2 cellular contexts compared by ENCODE assay signal in the genomic region with DNA sequence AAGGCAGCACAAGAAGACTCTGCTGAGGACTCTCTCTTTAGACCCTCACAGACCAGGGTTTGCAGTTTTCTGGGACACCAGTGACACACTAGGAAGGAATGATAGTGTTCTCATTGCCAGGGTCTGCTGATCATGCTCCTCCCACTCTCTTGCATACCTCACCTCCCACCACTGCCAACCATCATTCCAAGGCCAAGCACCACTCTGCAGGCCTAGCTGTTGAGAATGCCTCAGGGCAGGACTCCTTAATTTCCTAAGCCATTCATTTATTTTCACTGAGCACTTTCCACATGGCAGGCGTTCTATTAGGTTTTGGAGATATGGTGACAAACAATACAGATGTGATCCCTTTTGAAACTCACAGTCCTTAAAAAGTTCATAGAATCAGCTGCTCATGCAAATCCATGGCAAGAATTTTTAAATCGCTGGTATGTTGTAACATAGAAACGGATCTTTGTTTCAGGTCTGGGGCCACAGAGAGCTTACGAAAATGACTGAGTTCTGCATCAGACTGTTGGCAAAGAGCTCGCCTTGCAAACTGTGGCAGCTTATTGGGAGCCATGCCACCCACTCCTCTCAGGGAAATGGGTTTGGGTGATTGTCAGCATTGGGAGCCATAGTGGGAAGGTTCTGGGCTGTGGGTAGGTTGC.
TF ChIP-seq lines count a peak whose summit lies in the region.

No MANE protein-coding gene starts in this region.

TF ChIP-seq in WTC11, 78 proteins besides CTCF, POLR2A, EP300 and RAD21 (continues in another document):
- no peak for TF ChIP-seq GABPB1 (CRISPR knock-in tag; IDR thresholded peaks at IDR 0.05)
- TF ChIP-seq TEAD4 (CRISPR knock-in tag; IDR thresholded peaks at IDR 0.05), result no peak
- TF ChIP-seq, protein P1, sequence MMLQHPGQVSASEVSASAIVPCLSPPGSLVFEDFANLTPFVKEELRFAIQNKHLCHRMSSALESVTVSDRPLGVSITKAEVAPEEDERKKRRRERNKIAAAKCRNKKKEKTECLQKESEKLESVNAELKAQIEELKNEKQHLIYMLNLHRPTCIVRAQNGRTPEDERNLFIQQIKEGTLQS (CRISPR knock-in tag; conservative IDR thresholded peaks at IDR 0.05), result no peak
- TF ChIP-seq, protein P2, sequence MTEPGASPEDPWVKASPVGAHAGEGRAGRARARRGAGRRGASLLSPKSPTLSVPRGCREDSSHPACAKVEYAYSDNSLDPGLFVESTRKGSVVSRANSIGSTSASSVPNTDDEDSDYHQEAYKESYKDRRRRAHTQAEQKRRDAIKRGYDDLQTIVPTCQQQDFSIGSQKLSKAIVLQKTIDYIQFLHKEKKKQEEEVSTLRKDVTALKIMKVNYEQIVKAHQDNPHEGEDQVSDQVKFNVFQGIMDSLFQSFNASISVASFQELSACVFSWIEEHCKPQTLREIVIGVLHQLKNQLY (CRISPR knock-in tag; IDR thresholded peaks at IDR 0.05), result no peak
- TF ChIP-seq HMGA2 (CRISPR knock-in tag; IDR thresholded peaks at IDR 0.05), result no peak
- no peak for TF ChIP-seq E2F1 (CRISPR knock-in tag; IDR thresholded peaks at IDR 0.05)
- TF ChIP-seq USF1 (CRISPR knock-in tag; IDR thresholded peaks at IDR 0.05), result no peak
- TF ChIP-seq, protein P3, sequence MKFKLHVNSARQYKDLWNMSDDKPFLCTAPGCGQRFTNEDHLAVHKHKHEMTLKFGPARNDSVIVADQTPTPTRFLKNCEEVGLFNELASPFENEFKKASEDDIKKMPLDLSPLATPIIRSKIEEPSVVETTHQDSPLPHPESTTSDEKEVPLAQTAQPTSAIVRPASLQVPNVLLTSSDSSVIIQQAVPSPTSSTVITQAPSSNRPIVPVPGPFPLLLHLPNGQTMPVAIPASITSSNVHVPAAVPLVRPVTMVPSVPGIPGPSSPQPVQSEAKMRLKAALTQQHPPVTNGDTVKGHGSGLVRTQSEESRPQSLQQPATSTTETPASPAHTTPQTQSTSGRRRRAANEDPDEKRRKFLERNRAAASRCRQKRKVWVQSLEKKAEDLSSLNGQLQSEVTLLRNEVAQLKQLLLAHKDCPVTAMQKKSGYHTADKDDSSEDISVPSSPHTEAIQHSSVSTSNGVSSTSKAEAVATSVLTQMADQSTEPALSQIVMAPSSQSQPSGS (CRISPR knock-in tag; IDR thresholded peaks at IDR 0.05; ENCODE audit: borderline replicate concordance, low read depth), result no peak
- TF ChIP-seq ZNF138 (CRISPR knock-in tag; conservative IDR thresholded peaks at IDR 0.05), result no peak
- TF ChIP-seq, protein P4, sequence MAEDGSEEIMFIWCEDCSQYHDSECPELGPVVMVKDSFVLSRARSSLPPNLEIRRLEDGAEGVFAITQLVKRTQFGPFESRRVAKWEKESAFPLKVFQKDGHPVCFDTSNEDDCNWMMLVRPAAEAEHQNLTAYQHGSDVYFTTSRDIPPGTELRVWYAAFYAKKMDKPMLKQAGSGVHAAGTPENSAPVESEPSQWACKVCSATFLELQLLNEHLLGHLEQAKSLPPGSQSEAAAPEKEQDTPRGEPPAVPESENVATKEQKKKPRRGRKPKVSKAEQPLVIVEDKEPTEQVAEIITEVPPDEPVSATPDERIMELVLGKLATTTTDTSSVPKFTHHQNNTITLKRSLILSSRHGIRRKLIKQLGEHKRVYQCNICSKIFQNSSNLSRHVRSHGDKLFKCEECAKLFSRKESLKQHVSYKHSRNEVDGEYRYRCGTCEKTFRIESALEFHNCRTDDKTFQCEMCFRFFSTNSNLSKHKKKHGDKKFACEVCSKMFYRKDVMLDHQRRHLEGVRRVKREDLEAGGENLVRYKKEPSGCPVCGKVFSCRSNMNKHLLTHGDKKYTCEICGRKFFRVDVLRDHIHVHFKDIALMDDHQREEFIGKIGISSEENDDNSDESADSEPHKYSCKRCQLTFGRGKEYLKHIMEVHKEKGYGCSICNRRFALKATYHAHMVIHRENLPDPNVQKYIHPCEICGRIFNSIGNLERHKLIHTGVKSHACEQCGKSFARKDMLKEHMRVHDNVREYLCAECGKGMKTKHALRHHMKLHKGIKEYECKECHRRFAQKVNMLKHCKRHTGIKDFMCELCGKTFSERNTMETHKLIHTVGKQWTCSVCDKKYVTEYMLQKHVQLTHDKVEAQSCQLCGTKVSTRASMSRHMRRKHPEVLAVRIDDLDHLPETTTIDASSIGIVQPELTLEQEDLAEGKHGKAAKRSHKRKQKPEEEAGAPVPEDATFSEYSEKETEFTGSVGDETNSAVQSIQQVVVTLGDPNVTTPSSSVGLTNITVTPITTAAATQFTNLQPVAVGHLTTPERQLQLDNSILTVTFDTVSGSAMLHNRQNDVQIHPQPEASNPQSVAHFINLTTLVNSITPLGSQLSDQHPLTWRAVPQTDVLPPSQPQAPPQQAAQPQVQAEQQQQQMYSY (CRISPR knock-in tag; IDR thresholded peaks at IDR 0.05), result no peak
- no peak for TF ChIP-seq JUN (CRISPR knock-in tag; IDR thresholded peaks at IDR 0.05)
- no peak for TF ChIP-seq ATF6 (CRISPR knock-in tag; IDR thresholded peaks at IDR 0.05)
- no peak for TF ChIP-seq RELA (CRISPR knock-in tag; IDR thresholded peaks at IDR 0.05; ENCODE audit: borderline replicate concordance)
- no peak for TF ChIP-seq TEAD1 (CRISPR knock-in tag; IDR thresholded peaks at IDR 0.05)

TF ChIP-seq in HepG2, 621 proteins besides CTCF, POLR2A, EP300 and RAD21:
- no peak for TF ChIP-seq ZNF230 (CRISPR knock-in tag; IDR thresholded peaks at IDR 0.05)
- no peak for TF ChIP-seq ZNF430 (CRISPR knock-in tag; IDR thresholded peaks at IDR 0.05)
- no peak for TF ChIP-seq BCL6 (CRISPR knock-in tag; IDR thresholded peaks at IDR 0.05)
- no peak for TF ChIP-seq ZNF296 (CRISPR knock-in tag; conservative IDR thresholded peaks at IDR 0.05)
- TF ChIP-seq ZNF703 (CRISPR knock-in tag; IDR thresholded peaks at IDR 0.05; ENCODE audit: borderline replicate concordance), result no peak
- TF ChIP-seq, protein P5, sequence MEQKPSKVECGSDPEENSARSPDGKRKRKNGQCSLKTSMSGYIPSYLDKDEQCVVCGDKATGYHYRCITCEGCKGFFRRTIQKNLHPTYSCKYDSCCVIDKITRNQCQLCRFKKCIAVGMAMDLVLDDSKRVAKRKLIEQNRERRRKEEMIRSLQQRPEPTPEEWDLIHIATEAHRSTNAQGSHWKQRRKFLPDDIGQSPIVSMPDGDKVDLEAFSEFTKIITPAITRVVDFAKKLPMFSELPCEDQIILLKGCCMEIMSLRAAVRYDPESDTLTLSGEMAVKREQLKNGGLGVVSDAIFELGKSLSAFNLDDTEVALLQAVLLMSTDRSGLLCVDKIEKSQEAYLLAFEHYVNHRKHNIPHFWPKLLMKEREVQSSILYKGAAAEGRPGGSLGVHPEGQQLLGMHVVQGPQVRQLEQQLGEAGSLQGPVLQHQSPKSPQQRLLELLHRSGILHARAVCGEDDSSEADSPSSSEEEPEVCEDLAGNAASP (CRISPR knock-in tag; IDR thresholded peaks at IDR 0.05; ENCODE audit: borderline replicate concordance), result no peak
- no peak for TF ChIP-seq ZMYM2 (CRISPR knock-in tag; IDR thresholded peaks at IDR 0.05)
- TF ChIP-seq ZNF777 (CRISPR knock-in tag; IDR thresholded peaks at IDR 0.05), result no peak
- no peak for TF ChIP-seq MATR3 (CRISPR knock-in tag; IDR thresholded peaks at IDR 0.05)
- TF ChIP-seq, protein P6, sequence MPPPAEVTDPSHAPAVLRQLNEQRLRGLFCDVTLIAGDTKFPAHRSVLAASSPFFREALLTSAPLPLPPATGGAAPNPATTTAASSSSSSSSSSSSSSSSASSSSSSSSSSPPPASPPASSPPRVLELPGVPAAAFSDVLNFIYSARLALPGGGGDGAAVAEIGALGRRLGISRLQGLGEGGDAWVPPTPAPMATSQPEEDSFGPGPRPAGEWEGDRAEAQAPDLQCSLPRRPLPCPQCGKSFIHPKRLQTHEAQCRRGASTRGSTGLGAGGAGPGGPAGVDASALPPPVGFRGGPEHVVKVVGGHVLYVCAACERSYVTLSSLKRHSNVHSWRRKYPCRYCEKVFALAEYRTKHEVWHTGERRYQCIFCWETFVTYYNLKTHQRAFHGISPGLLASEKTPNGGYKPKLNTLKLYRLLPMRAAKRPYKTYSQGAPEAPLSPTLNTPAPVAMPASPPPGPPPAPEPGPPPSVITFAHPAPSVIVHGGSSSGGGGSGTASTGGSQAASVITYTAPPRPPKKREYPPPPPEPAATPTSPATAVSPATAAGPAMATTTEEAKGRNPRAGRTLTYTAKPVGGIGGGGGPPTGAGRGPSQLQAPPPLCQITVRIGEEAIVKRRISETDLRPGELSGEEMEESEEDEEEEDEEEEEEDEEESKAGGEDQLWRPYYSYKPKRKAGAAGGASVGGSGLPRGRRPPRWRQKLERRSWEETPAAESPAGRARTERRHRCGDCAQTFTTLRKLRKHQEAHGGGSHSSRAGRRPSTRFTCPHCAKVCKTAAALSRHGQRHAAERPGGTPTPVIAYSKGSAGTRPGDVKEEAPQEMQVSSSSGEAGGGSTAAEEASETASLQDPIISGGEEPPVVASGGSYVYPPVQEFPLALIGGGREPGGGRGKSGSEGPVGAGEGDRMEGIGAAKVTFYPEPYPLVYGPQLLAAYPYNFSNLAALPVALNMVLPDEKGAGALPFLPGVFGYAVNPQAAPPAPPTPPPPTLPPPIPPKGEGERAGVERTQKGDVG (CRISPR knock-in tag; IDR thresholded peaks at IDR 0.05; ENCODE audit: borderline replicate concordance), result no peak
TF ChIP-seq in HepG2: peak in this region for 0.
